8 cellular contexts compared by ENCODE assay signal in genomic region chr15:81265256-81265943, GRCh38.
A peak's percentile ranks its signal among the peaks of the same experiment; 100 is the strongest.
DNase-seq lines count a peak whose midpoint lies in the region; ATAC-seq and TF ChIP-seq lines count a peak whose summit lies in the region.
"Had no signal": no experiment of that assay in that cellular context is flagged by ENCODE, and none has a peak within 500 bp of the region (broad histone marks: within the 10 kb centered on the region; RNA-seq: fewer than 3 reads in every experiment).

No MANE protein-coding gene starts in this region.

- H3K9me3 ChIP-seq in adipocyte (ENCODE audit: control insufficient read depth, low read length) = no peaks in the 10 kb centered on the region

- H3K9me3 Mint-ChIP-seq in nephron = no peaks in the 10 kb centered on the region
- H3K9me3 Mint-ChIP-seq: activated naive CD4-positive, alpha-beta T cell treated with anti-CD3 and anti-CD28 coated beads, Interleukin-2, amount 50 U/mL, for 72 hours had no signal

- DNase-seq in GM13977 (ENCODE audit: low spot score) (peak; percentile 33), adipocyte (ENCODE audit: low read depth) (peak; percentile 13), NCI-H446 (lab: John Stamatoyannopoulos, UW) (no peak)

- peaks cover 13% of the 10 kb centered on the region for H3K27me3 Mint-ChIP-seq in nephron (ENCODE audit: low read depth)

- H3K9ac ChIP-seq in adipocyte (ENCODE audit: low read length) = peak overlapping the region; percentile 26

- no peak overlapping the region for H3K27ac Mint-ChIP-seq in nephron

- peaks cover 12% of the 10 kb centered on the region for H3K4me1 ChIP-seq in adipocyte (ENCODE audit: control insufficient read depth, insufficient read depth, low read length)

- ATAC-seq in HG02759 (IDR thresholded peaks at IDR 0.05; ENCODE audit: unreplicated experiment) (peak; percentile 1), GM21723 (IDR thresholded peaks at IDR 0.05; ENCODE audit: unreplicated experiment) (no peak), GM19452 (IDR thresholded peaks at IDR 0.05; ENCODE audit: unreplicated experiment) (no peak)

- H3K36me3 Mint-ChIP-seq in nephron (ENCODE audit: low read depth) = no peaks in the 10 kb centered on the region
- H3K36me3 Mint-ChIP-seq: activated naive CD4-positive, alpha-beta T cell treated with anti-CD3 and anti-CD28 coated beads, Interleukin-2, amount 50 U/mL, for 72 hours had no signal

- no peak overlapping the region for H3K4me3 ChIP-seq in adipocyte (ENCODE audit: low read length)

- no peak for TF ChIP-seq CTCF in GM13977 (IDR thresholded peaks at IDR 0.05; ENCODE audit: extremely low read depth, insufficient read depth, missing control alignments)
- no peak for TF ChIP-seq CTCF in nephron (IDR thresholded peaks at IDR 0.05; ENCODE audit: unreplicated experiment in 3 of 3)

- peak overlapping the region; percentile 29 to 67 (median 49) for H3K4me3 Mint-ChIP-seq in nephron

- H3K36me3 ChIP-seq in adipocyte (ENCODE audit: control insufficient read depth, insufficient read depth, low read length, severe bottlenecking) = peaks cover 15% of the 10 kb centered on the region

- H3K4me1 Mint-ChIP-seq in nephron = peaks cover 13% of the 10 kb centered on the region

- in situ Hi-C loops in GM13977 (cut with MboI; ENCODE audit: low pct_unique_long_range_greater_than_20kb, low sequenced_read_pairs, unreplicated experiment) = loop anchor here (5.0 to 10.0 kb wide), 2 partner anchors 111 to 158 kb away; no protein-coding TSS in a partner anchor

- H3K27me3 ChIP-seq in adipocyte (replicated peaks; ENCODE audit: control insufficient read depth, insufficient read depth, low read length) = no peaks in the 10 kb centered on the region

Comparison
In these comparisons a context has a peak if more than half of its experiments do, and no peak if none do; other contexts are left out.
1. DNase-seq: peak in GM13977 (single experiment) and adipocyte (single experiment); none in NCI-H446 (0 of 2).